22 cellular contexts compared by ENCODE assay signal in the genomic region with DNA sequence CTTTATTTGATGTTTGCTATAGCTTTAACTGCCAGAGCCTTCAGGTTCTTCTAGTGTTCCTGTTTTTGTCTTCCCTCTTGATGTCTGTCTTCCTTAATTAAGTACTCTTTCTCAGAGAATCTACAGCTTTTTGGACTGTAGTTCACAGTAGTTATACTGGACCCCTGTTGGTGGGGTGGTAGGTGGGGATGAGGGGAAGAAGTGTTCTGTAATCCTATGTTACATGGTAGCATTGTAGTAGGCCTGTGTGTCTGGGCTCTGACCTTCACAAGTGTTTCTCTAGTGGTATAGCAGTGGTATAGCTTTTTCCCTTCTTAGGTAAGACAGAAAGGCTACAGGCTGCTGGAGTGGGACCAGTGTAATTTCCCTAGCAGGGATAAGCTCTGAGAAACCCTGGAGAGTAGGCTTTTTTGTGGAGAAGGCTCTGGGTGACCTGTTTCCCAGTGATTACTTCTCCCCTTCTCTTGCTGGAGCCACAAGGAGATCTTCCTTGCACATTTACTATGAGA.
"Had no signal": no experiment of that assay in that cellular context is flagged by ENCODE, and none has a peak within 500 bp of the region (broad histone marks: within the 10 kb centered on the region; RNA-seq: fewer than 3 reads in every experiment).

No MANE protein-coding gene starts in this region.

- H3K27ac ChIP-seq: colonic mucosa, esophagus squamous epithelium, gastrocnemius medialis, heart right ventricle, left lung had no signal

- H3K36me3 Mint-ChIP-seq: memory B cell; naive thymus-derived CD4-positive, alpha-beta T cell had no signal

- H3K27ac Mint-ChIP-seq: dendritic cell treated with granulocyte-macrophage colony-stimulating factor and Interleukin-4, amounts not matched to agents 40 ng/mL and 50 ng/mL, for 4 days; memory B cell; naive thymus-derived CD4-positive, alpha-beta T cell had no signal

- H3K27me3 ChIP-seq: colonic mucosa, esophagus squamous epithelium, gastrocnemius medialis had no signal

- H3K4me1 Mint-ChIP-seq: memory B cell; naive thymus-derived CD4-positive, alpha-beta T cell had no signal

- H3K9me3 Mint-ChIP-seq: dendritic cell treated with granulocyte-macrophage colony-stimulating factor and Interleukin-4, amounts not matched to agents 40 ng/mL and 50 ng/mL, for 4 days had no signal

- H3K9me3 ChIP-seq: colonic mucosa, esophagus squamous epithelium, gastrocnemius medialis had no signal

- H3K4me1 ChIP-seq: colonic mucosa, esophagus squamous epithelium, gastrocnemius medialis, heart right ventricle, left lung had no signal

- DNase-seq: colonic mucosa; cortex of kidney; effector CD4-positive, alpha-beta T cell; effector memory CD4-positive, alpha-beta T cell; esophagus squamous epithelium; foreskin fibroblast; foreskin melanocyte; gastrocnemius medialis; glutamatergic neuron; head of caudate nucleus; heart right ventricle; hippocampal formation; left cardiac atrium; left lung; left ventricle myocardium superior; mammary epithelial cell; mesendoderm; midbrain; naive thymus-derived CD4-positive, alpha-beta T cell had no signal

- H3K36me3 ChIP-seq: colonic mucosa, esophagus squamous epithelium, gastrocnemius medialis, heart right ventricle, left lung had no signal

- H3K27me3 Mint-ChIP-seq: dendritic cell treated with granulocyte-macrophage colony-stimulating factor and Interleukin-4, amounts not matched to agents 40 ng/mL and 50 ng/mL, for 4 days; memory B cell had no signal

- H3K4me3 ChIP-seq: colonic mucosa, esophagus squamous epithelium, gastrocnemius medialis, heart right ventricle, left lung, lung had no signal

- ATAC-seq: gastrocnemius medialis; heart right ventricle; left cardiac atrium; left lung; left ventricle myocardium superior; naive thymus-derived CD4-positive, alpha-beta T cell had no signal

- H3K4me3 Mint-ChIP-seq: dendritic cell treated with granulocyte-macrophage colony-stimulating factor and Interleukin-4, amounts not matched to agents 40 ng/mL and 50 ng/mL, for 4 days; memory B cell; naive thymus-derived CD4-positive, alpha-beta T cell had no signal
